ENCODE assay signal across 17 cellular contexts in the genomic region with DNA sequence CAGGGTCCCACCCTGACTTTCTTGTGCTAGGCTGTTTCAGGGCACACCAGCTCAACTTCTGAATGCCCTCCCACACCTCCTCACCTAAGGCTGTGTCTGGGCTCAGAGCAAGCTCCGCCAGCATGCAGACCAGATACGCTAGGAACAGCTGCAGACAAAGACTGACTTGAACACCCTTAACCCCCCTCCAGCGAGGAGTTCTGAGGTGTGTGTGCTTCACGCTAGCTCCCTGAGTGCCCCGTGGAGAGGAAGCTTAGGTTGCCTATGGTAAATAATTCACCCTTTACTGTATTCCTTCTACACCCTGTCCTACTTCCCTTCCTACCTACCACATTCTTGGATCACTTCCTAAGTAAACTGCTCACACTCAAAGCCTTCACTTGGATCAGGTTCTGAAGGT.
A peak's percentile ranks its signal among the peaks of the same experiment; 100 is the strongest.
DNase-seq lines count a peak whose midpoint lies in the region; ATAC-seq and TF ChIP-seq lines count a peak whose summit lies in the region.
"Had no signal": no experiment of that assay in that cellular context is flagged by ENCODE, and none has a peak within 500 bp of the region (broad histone marks: within the 10 kb centered on the region; RNA-seq: fewer than 3 reads in every experiment).

No MANE protein-coding gene starts in this region.

- ATAC-seq in lung (ENCODE audit: insufficient read depth, low FRiP score) (peak; percentile 33), GM21360 (IDR thresholded peaks at IDR 0.05; ENCODE audit: unreplicated experiment) (no peak), HG03378 (IDR thresholded peaks at IDR 0.05; ENCODE audit: unreplicated experiment) (no peak)

- no peak overlapping the region for H4K91ac ChIP-seq in neuronal stem cell (ENCODE audit: low read depth, low read length, poor library complexity)

- H3K9me3 ChIP-seq in endodermal cell (ENCODE audit: control insufficient read depth, low read length) (no peaks in the 10 kb centered on the region), lung (ENCODE audit: control insufficient read depth in 2 of 2, insufficient read depth in 1 of 2, low read length in 1 of 2) (no peaks in the 10 kb centered on the region), neuronal stem cell (replicated peaks in 1 of 2; ENCODE audit: control insufficient read depth in 2 of 2, insufficient read depth in 1 of 2, low read depth in 1 of 2, low read length in 2 of 2) (no peaks in the 10 kb centered on the region)
- H3K9me3 ChIP-seq: BLaER1 treated with 17β-estradiol and CSF1 and Interleukin-3, amounts not matched to agents 10 nM and 100 nM; MG63; Peyer's patch had no signal

- TF ChIP-seq CTCF in endodermal cell (conservative IDR thresholded peaks at IDR 0.05) (no peak), lung (IDR thresholded peaks at IDR 0.05; ENCODE audit: control extremely low read depth, extremely low read depth) (no peak)

- WGBS in endodermal cell (ENCODE audit: insufficient coverage in 1 of 2, insufficient read length in 1 of 2), 2 experiments: 100% methylated on average over 5 of the region's 5 CpGs; no CpG with 5 or more reads in 1 of the 2 experiments
- 52 to 79% methylated on average over 5 of the region's 5 CpGs for WGBS in lung, 2 donors
- WGBS in neuronal stem cell (ENCODE audit: extremely low coverage in 2 of 2, insufficient read length in 2 of 2, insufficient replicate concordance in 1 of 2), 2 donors: no CpG with 5 or more reads among the region's 5 CpGs

- H2AK5ac ChIP-seq in neuronal stem cell (ENCODE audit: low read depth, low read length): no peak overlapping the region

- no peak overlapping the region for H3K18ac ChIP-seq in neuronal stem cell (ENCODE audit: low read length)

- H3K9me3 Mint-ChIP-seq in endodermal cell: no peaks in the 10 kb centered on the region

- no peak overlapping the region for H3K4ac ChIP-seq in neuronal stem cell (ENCODE audit: low read length)

- no peak overlapping the region for H3K14ac ChIP-seq in neuronal stem cell (ENCODE audit: low read length)

- H3K27ac Mint-ChIP-seq in endodermal cell: peak overlapping the region; percentile 17
- H3K27ac Mint-ChIP-seq: CD8-positive, alpha-beta memory T cell had no signal

- peak; percentile 19 for DNase-seq in NCI-H82 (lab: John Stamatoyannopoulos, UW)
- no peak for DNase-seq in NCI-H82 treated with DMSO at 0.1 percent for 48 hours (lab: John Stamatoyannopoulos, UW; ENCODE audit: unreplicated experiment)
- no peak for DNase-seq in endodermal cell
- peak; percentile 32 for DNase-seq in lung (ENCODE audit: low spot score)
- DNase-seq in neuronal stem cell (ENCODE audit: low spot score): no peak
- DNase-seq: CD8-positive, alpha-beta memory T cell; H7; MG63; NCI-H1092; NCI-H146; NCI-H2107; Peyer's patch; Right ventricle myocardium superior had no signal

- H3K9ac ChIP-seq in endodermal cell (ENCODE audit: extremely low read depth, low read length, poor library complexity, severe bottlenecking) (no peak overlapping the region), neuronal stem cell (ENCODE audit: low read depth, low read length, poor library complexity) (no peak overlapping the region)
- H3K9ac ChIP-seq: BLaER1 treated with 17β-estradiol and CSF1 and Interleukin-3, amounts not matched to agents 10 nM and 100 nM had no signal

- no peak overlapping the region for H3K23ac ChIP-seq in neuronal stem cell (ENCODE audit: low read depth, low read length, poor library complexity)

- no peak overlapping the region for H2BK5ac ChIP-seq in neuronal stem cell (ENCODE audit: low read length)

- H3K36me3 ChIP-seq in endodermal cell (ENCODE audit: control insufficient read depth, insufficient read depth, low read length): peaks cover 1% of the 10 kb centered on the region
- no peaks in the 10 kb centered on the region for H3K36me3 ChIP-seq in lung (ENCODE audit: control insufficient read depth in 2 of 2, insufficient read depth in 2 of 2, low read length in 2 of 2)
- H3K36me3 ChIP-seq in neuronal stem cell (replicated peaks in 1 of 2; ENCODE audit: control insufficient read depth in 2 of 2, insufficient read depth in 2 of 2, low read length in 2 of 2): no peaks in the 10 kb centered on the region
- H3K36me3 ChIP-seq: BLaER1 treated with 17β-estradiol and CSF1 and Interleukin-3, amounts not matched to agents 10 nM and 100 nM; MG63; Peyer's patch had no signal

- peaks cover 17% of the 10 kb centered on the region for H3K4me1 Mint-ChIP-seq in endodermal cell
- H3K4me1 Mint-ChIP-seq: CD8-positive, alpha-beta memory T cell had no signal

- H3K79me1 ChIP-seq in neuronal stem cell (ENCODE audit: low read depth, low read length): no peaks in the 10 kb centered on the region

- H3K4me1 ChIP-seq in endodermal cell (ENCODE audit: control insufficient read depth, insufficient read depth, low read length) (no peaks in the 10 kb centered on the region), lung (ENCODE audit: control insufficient read depth in 2 of 2, insufficient read depth in 2 of 2, low read length in 2 of 2) (no peaks in the 10 kb centered on the region), neuronal stem cell (ENCODE audit: control insufficient read depth in 2 of 2, insufficient read depth in 1 of 2, low read depth in 1 of 2, low read length in 2 of 2) (no peaks in the 10 kb centered on the region)
- H3K4me1 ChIP-seq: Peyer's patch had no signal

- H3K4me3 Mint-ChIP-seq in endodermal cell: no peak overlapping the region
- H3K4me3 Mint-ChIP-seq: CD8-positive, alpha-beta memory T cell had no signal

- no peak overlapping the region for H3K4me2 ChIP-seq in neuronal stem cell (ENCODE audit: insufficient read depth, low read length, poor library complexity, severe bottlenecking)
- H3K4me2 ChIP-seq: BLaER1 treated with 17β-estradiol and CSF1 and Interleukin-3, amounts not matched to agents 10 nM and 100 nM had no signal

- H2BK12ac ChIP-seq in neuronal stem cell (ENCODE audit: low read length): no peak overlapping the region

- no peak overlapping the region for H2BK120ac ChIP-seq in neuronal stem cell (ENCODE audit: low read depth, low read length)

- H3K27me3 ChIP-seq in endodermal cell (ENCODE audit: control insufficient read depth, insufficient read depth, low read length, poor library complexity, severe bottlenecking): no peaks in the 10 kb centered on the region
- no peaks in the 10 kb centered on the region for H3K27me3 ChIP-seq in lung (ENCODE audit: control insufficient read depth, insufficient read depth)
- no peaks in the 10 kb centered on the region for H3K27me3 ChIP-seq in neuronal stem cell (ENCODE audit: control insufficient read depth in 3 of 3, insufficient read depth in 3 of 3, low read depth in 1 of 3, low read length in 3 of 3)
- H3K27me3 ChIP-seq: BLaER1 treated with 17β-estradiol and CSF1 and Interleukin-3, amounts not matched to agents 10 nM and 100 nM; MG63; Peyer's patch had no signal

- H3K36me3 Mint-ChIP-seq in endodermal cell (ENCODE audit: low read depth): peaks cover 9% of the 10 kb centered on the region
- H3K36me3 Mint-ChIP-seq: CD8-positive, alpha-beta memory T cell had no signal

- H3K27ac ChIP-seq in endodermal cell (ENCODE audit: low read depth, low read length): no peak overlapping the region
- H3K27ac ChIP-seq in lung (ENCODE audit: low read depth in 1 of 2, low read length in 1 of 2): peak overlapping the region in 1 of 2 donors; percentile 4
- H3K27ac ChIP-seq in neuronal stem cell (replicated peaks; ENCODE audit: low read length): no peak overlapping the region
- H3K27ac ChIP-seq: BLaER1 treated with 17β-estradiol and CSF1 and Interleukin-3, amounts not matched to agents 10 nM and 100 nM; Peyer's patch; SK-N-MC had no signal

- no peak overlapping the region for H4K8ac ChIP-seq in neuronal stem cell (ENCODE audit: low read depth, low read length)

- no peak overlapping the region for H3K4me3 ChIP-seq in endodermal cell (ENCODE audit: low read length)
- H3K4me3 ChIP-seq in lung: no peak overlapping the region
- H3K4me3 ChIP-seq in neuronal stem cell (ENCODE audit: low read length in 2 of 2): no peak overlapping the region
- H3K4me3 ChIP-seq: BLaER1 treated with 17β-estradiol and CSF1 and Interleukin-3, amounts not matched to agents 10 nM and 100 nM; MG63; Peyer's patch; SK-N-MC had no signal

- no peaks in the 10 kb centered on the region for H3K27me3 Mint-ChIP-seq in endodermal cell (ENCODE audit: insufficient read depth)
- H3K27me3 Mint-ChIP-seq: CD8-positive, alpha-beta memory T cell had no signal

- H2AFZ ChIP-seq in neuronal stem cell (ENCODE audit: low read length): no peak overlapping the region

- H2BK15ac ChIP-seq in neuronal stem cell (ENCODE audit: low read length): no peak overlapping the region

Comparison
In these comparisons a context has a peak if more than half of its experiments do, and no peak if none do; other contexts are left out.
1. DNase-seq: peak in NCI-H82 (single experiment) and lung (single experiment); none in NCI-H82 treated with DMSO at 0.1 percent for 48 hours (single experiment), endodermal cell (single experiment) and neuronal stem cell (single experiment).